ENCODE assay signal across 9 cellular contexts in genomic region chrX:136710324-136710951, GRCh38.
A peak's percentile ranks its signal among the peaks of the same experiment; 100 is the strongest.
DNase-seq lines count a peak whose midpoint lies in the region; ATAC-seq and TF ChIP-seq lines count a peak whose summit lies in the region.
"Had no signal": no experiment of that assay in that cellular context is flagged by ENCODE, and none has a peak within 500 bp of the region (broad histone marks: within the 10 kb centered on the region; RNA-seq: fewer than 3 reads in every experiment).

No MANE protein-coding gene starts in this region.

- no peaks in the 10 kb centered on the region for H3F3A ChIP-seq in GM23338 (replicated peaks; ENCODE audit: low read depth)

- no peaks in the 10 kb centered on the region for H4K20me1 ChIP-seq in GM23338 (replicated peaks; ENCODE audit: insufficient read depth)

- H3K9me3 ChIP-seq in breast epithelium: no peaks in the 10 kb centered on the region
- no peaks in the 10 kb centered on the region for H3K9me3 ChIP-seq in BE2C
- no peaks in the 10 kb centered on the region for H3K9me3 ChIP-seq in right cardiac atrium (ENCODE audit: control insufficient read depth, low read length)

- H3K27ac ChIP-seq in breast epithelium: no peak overlapping the region
- H3K27ac ChIP-seq in GM23338 (ENCODE audit: low read depth): no peak overlapping the region
- no peak overlapping the region for H3K27ac ChIP-seq in right cardiac atrium (ENCODE audit: low read length)

- no peaks in the 10 kb centered on the region for H3K79me2 ChIP-seq in GM23338 (replicated peaks; ENCODE audit: insufficient read depth)

- H3K4me3 Mint-ChIP-seq in MCF 10A (ENCODE audit: unreplicated experiment) (no peak overlapping the region), GM23338 (no peak overlapping the region)
- no peak overlapping the region for H3K4me3 Mint-ChIP-seq in central memory CD8-positive, alpha-beta T cell

- no TSS peak for BruUV-seq in MCF 10A (replicated peaks; lab: Mats Ljungman, UMichigan)

- no peaks in the 10 kb centered on the region for H3K36me3 Mint-ChIP-seq in MCF 10A (ENCODE audit: insufficient read depth, unreplicated experiment)
- H3K36me3 Mint-ChIP-seq in central memory CD8-positive, alpha-beta T cell (ENCODE audit: insufficient read depth): peaks cover 20% of the 10 kb centered on the region
- no peaks in the 10 kb centered on the region for H3K36me3 Mint-ChIP-seq in GM23338 (ENCODE audit: low read depth)

- H3K9me3 Mint-ChIP-seq in MCF 10A (ENCODE audit: unreplicated experiment) (no peaks in the 10 kb centered on the region), GM23338 (no peaks in the 10 kb centered on the region)
- H3K9me3 Mint-ChIP-seq in central memory CD8-positive, alpha-beta T cell: no peaks in the 10 kb centered on the region

- peak; percentile 38 for DNase-seq in MCF 10A (ENCODE audit: unreplicated experiment)
- DNase-seq in breast epithelium (ENCODE audit: low spot score in 2 of 2): no peak
- DNase-seq in central memory CD8-positive, alpha-beta T cell (ENCODE audit: low spot score in 2 of 2): no peak
- no peak for DNase-seq in stimulated activated naive CD8-positive, alpha-beta T cell treated with anti-CD3 and anti-CD28 coated beads, Interleukin-15, Interleukin-2, amounts not matched to agents 100 U/mL and 50 U/mL, for 24 hours
- no peak for DNase-seq in BE2C
- DNase-seq in GM23338 (ENCODE audit: low spot score): no peak
- no peak for DNase-seq in right cardiac atrium
- DNase-seq: NCI-H1436 treated with DMSO at 0.1 percent for 48 hours had no signal

- ATAC-seq in HG03457 (IDR thresholded peaks at IDR 0.05; ENCODE audit: unreplicated experiment): peak; percentile 45
- ATAC-seq in central memory CD8-positive, alpha-beta T cell (replicated peaks; ENCODE audit: extremely low read depth, poor library complexity, severe bottlenecking): peak; percentile 54
- peak; percentile 86 for ATAC-seq in stimulated activated naive CD8-positive, alpha-beta T cell treated with anti-CD3 and anti-CD28 coated beads, Interleukin-15, Interleukin-2, amounts not matched to agents 100 U/mL and 50 U/mL, for 24 hours
- ATAC-seq in GM23338: no peak
- no peak for ATAC-seq in right cardiac atrium

- TF ChIP-seq POLR2A in breast epithelium (IDR thresholded peaks at IDR 0.05): no peak

- no peak overlapping the region for H3K4me2 ChIP-seq in GM23338

- H3K4me1 ChIP-seq in breast epithelium (no peaks in the 10 kb centered on the region), BE2C (no peaks in the 10 kb centered on the region), GM23338 (ENCODE audit: insufficient read depth) (peaks cover 6% of the 10 kb centered on the region; the same call in 1 of the 2 replicates), right cardiac atrium (ENCODE audit: control insufficient read depth, insufficient read depth, low read length) (no peaks in the 10 kb centered on the region)

- POLR2A ChIA-PET in MCF 10A (lab: Yijun Ruan, JAX): interaction anchor here (1.3 kb wide), 1 partner anchor 137 kb away, joined by 4 read pairs; no protein-coding TSS in a partner anchor

- H3K27me3 Mint-ChIP-seq in MCF 10A (ENCODE audit: insufficient read depth, unreplicated experiment) (peaks cover 9% of the 10 kb centered on the region), GM23338 (ENCODE audit: insufficient read depth, low read depth, poor library complexity) (no peaks in the 10 kb centered on the region)
- H3K27me3 Mint-ChIP-seq in central memory CD8-positive, alpha-beta T cell: no peaks in the 10 kb centered on the region

- H2AFZ ChIP-seq in GM23338: no peak overlapping the region

- H3K27ac Mint-ChIP-seq in MCF 10A (ENCODE audit: low read depth, unreplicated experiment) (peak overlapping the region; percentile 59), GM23338 (no peak overlapping the region)
- peak overlapping the region; percentile 76 for H3K27ac Mint-ChIP-seq in central memory CD8-positive, alpha-beta T cell (ENCODE audit: low read depth)

- no peak for TF ChIP-seq CTCF in MCF 10A (IDR thresholded peaks at IDR 0.05; ENCODE audit: unreplicated experiment)
- no peak for TF ChIP-seq CTCF in breast epithelium (IDR thresholded peaks at IDR 0.05)
- TF ChIP-seq CTCF in BE2C (IDR thresholded peaks at IDR 0.05; ENCODE audit: low read depth, low read length): no peak
- no peak for TF ChIP-seq CTCF in GM23338 (conservative IDR thresholded peaks at IDR 0.05; ENCODE audit: low read depth in 2 of 2)

- intact Hi-C loops in MCF 10A (cut with micrococcal nuclease): no loop called here
- intact Hi-C loops in breast epithelium (cut with DNase I; ENCODE audit: low total_unique reads): no loop called here
- intact Hi-C loops in right cardiac atrium (cut with DNase I): loop anchor here in 3 of 4 donors (5.0 to 10.0 kb wide), 2 partner anchors 214 to 217 kb away; no protein-coding TSS in a partner anchor

- H3K4me1 Mint-ChIP-seq in MCF 10A (ENCODE audit: insufficient read depth, unreplicated experiment) (no peaks in the 10 kb centered on the region), GM23338 (peaks cover 8% of the 10 kb centered on the region; the same call in 2 of the 3 replicates)
- peaks cover 16% of the 10 kb centered on the region for H3K4me1 Mint-ChIP-seq in central memory CD8-positive, alpha-beta T cell

- CTCF ChIA-PET in MCF 10A (lab: Yijun Ruan, JAX): interaction anchor here (0.7 to 3.0 kb wide), 4 partner anchors 169 to 672 kb away, joined by 3 to 19 read pairs (median 8); no protein-coding TSS in a partner anchor

- no peaks in the 10 kb centered on the region for H3K9me2 ChIP-seq in GM23338 (ENCODE audit: insufficient read depth)

- H3K27me3 ChIP-seq in breast epithelium (peaks cover 0 to 3% of the 10 kb centered on the region in 2 donors), BE2C (no peaks in the 10 kb centered on the region), GM23338 (ENCODE audit: insufficient read depth) (no peaks in the 10 kb centered on the region), right cardiac atrium (ENCODE audit: control insufficient read depth, insufficient read depth) (no peaks in the 10 kb centered on the region)

- H3K4me3 ChIP-seq in breast epithelium (no peak overlapping the region), BE2C (ENCODE audit: low read depth, low read length) (no peak overlapping the region), GM23338 (no peak overlapping the region), right cardiac atrium (ENCODE audit: low read length) (no peak overlapping the region)

- WGBS in right cardiac atrium: 34% methylated on average over 2 of the region's 2 CpGs

- H3K36me3 ChIP-seq in breast epithelium (no peaks in the 10 kb centered on the region), BE2C (no peaks in the 10 kb centered on the region), GM23338 (ENCODE audit: insufficient read depth) (no peaks in the 10 kb centered on the region)

TF ChIP-seq in GM23338, 12 proteins besides CTCF, POLR2A, EP300 and RAD21 (continues in another document):
- TF ChIP-seq NANOG (IDR thresholded peaks at IDR 0.05; ENCODE audit: borderline replicate concordance) (no peak), ZNF114 (CRISPR knock-in tag; IDR thresholded peaks at IDR 0.05) (no peak), EZH2phosphoT487 (IDR thresholded peaks at IDR 0.05; ENCODE audit: unreplicated experiment) (no peak), ZNF331 (CRISPR knock-in tag; IDR thresholded peaks at IDR 0.05; ENCODE audit: low read depth) (no peak), STAT1 (IDR thresholded peaks at IDR 0.05; ENCODE audit: unreplicated experiment) (no peak), ETS1 (IDR thresholded peaks at IDR 0.05) (no peak), REST (IDR thresholded peaks at IDR 0.05; ENCODE audit: unreplicated experiment) (no peak), POLR2AphosphoS5 (IDR thresholded peaks at IDR 0.05; ENCODE audit: low read depth) (no peak)

Comparison
In these comparisons a context has a peak if more than half of its experiments do, and no peak if none do; other contexts are left out.
1. ATAC-seq: peak in HG03457 (single experiment), central memory CD8-positive, alpha-beta T cell (single experiment) and stimulated activated naive CD8-positive, alpha-beta T cell treated with anti-CD3 and anti-CD28 coated beads, Interleukin-15, Interleukin-2, amounts not matched to agents 100 U/mL and 50 U/mL, for 24 hours (single experiment); none in GM23338 (single experiment) and right cardiac atrium (0 of 2).
2. intact Hi-C loops: an anchor here in right cardiac atrium (5.0 to 10.0 kb wide); none called in MCF 10A and breast epithelium.